ENCODE assay signal across 9 cellular contexts in the genomic region with DNA sequence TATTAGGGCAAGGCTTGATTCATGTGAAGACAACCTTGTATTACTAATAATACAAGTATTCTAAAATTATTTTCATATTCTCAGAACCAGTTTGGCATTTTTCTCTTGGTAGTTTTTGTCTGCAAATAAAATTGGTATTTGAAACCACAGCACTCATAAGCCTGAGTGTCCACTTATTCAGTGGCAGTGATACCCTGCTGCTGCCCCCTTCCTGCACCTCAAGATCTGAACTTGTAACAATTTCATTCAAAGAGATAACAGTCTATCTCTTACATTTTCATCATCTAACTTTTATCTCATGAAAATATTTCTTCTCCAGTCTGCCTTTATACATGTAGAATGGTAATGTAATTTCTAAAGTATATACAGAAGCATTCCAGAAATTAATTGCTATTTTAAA.
"Had no signal": no experiment of that assay in that cellular context is flagged by ENCODE, and none has a peak within 500 bp of the region (broad histone marks: within the 10 kb centered on the region; RNA-seq: fewer than 3 reads in every experiment).

No MANE protein-coding gene starts in this region.

- FAIRE-seq: H1, HTR-8/SVneo had no signal

- ATAC-seq: GM23338, HCT116 had no signal

- H2AFZ ChIP-seq: GM23338 had no signal

- H3K4me2 ChIP-seq: GM23338, KMS-11 had no signal

- DNase-seq: HFFc6, IMR-90, KBM-7 had no signal

- H3K27ac Mint-ChIP-seq: GM23338, HFFc6 had no signal

- H3K27ac ChIP-seq: KMS-11 had no signal

- H3K4me1 Mint-ChIP-seq: GM23338 had no signal

- H3K4me3 ChIP-seq: GM23338, HAP-1 had no signal

- H3K9ac ChIP-seq: KMS-11 had no signal

- H3K4me1 ChIP-seq: HAP-1 had no signal

- H3K9me3 ChIP-seq: HAP-1 had no signal

- H3K4me3 Mint-ChIP-seq: GM23338, HFFc6 had no signal

- H3K9me3 Mint-ChIP-seq: GM23338, HFFc6 had no signal
